In the genomic region with DNA sequence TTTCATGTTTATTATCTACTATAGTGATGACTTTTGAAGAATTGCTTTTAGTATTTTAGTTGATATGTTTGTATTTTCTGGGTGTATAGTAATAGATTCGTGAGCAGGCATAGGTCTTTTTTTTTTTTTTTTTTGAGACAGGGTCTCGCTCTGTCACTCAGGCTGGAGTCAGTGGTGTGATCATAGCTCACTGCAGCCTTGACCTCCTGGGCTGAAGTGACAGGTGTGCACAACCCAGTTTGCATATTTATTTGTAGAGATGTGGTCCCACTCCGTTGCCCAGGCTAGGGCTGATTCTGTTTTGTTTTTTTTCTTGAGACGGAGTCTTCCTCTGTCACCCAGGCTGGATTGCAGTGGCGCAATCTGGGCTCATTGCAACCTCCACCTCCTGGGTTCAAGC, we compare ENCODE assay signal across 15 cellular contexts. TPM values are rescaled to one million over a fixed set of nuclear protein-coding genes. Genes with fewer than 3 reads are reported as not detected.
DNase-seq lines count a peak whose midpoint lies in the region; ATAC-seq, FAIRE-seq and TF ChIP-seq lines count a peak whose summit lies in the region.
"Had no signal": no experiment of that assay in that cellular context is flagged by ENCODE, and none has a peak within 500 bp of the region (broad histone marks: within the 10 kb centered on the region; RNA-seq: fewer than 3 reads in every experiment).

No MANE protein-coding gene starts in this region.

- H3K9me3 ChIP-seq in GM12878 (replicated peaks; ENCODE audit: control insufficient read depth, insufficient read depth, low read length) (no peaks in the 10 kb centered on the region; the same call in 2 of the 3 replicates), upper lobe of left lung (no peaks in the 10 kb centered on the region)

- H3K4me3 ChIP-seq in GM12878, result no peak overlapping the region
- H3K4me3 ChIP-seq in upper lobe of left lung, result no peak overlapping the region
- H3K4me3 ChIP-seq: SK-N-MC had no signal

- no peak overlapping the region for H3K9ac ChIP-seq in GM12878 (ENCODE audit: control insufficient read depth, insufficient read depth, low read length)

- no peaks in the 10 kb centered on the region; the same call in 1 of the 2 replicates for H4K20me1 ChIP-seq in GM12878 (ENCODE audit: control insufficient read depth, insufficient read depth)

- H3K79me2 ChIP-seq in GM12878 (ENCODE audit: control insufficient read depth, insufficient read depth, low read length), result peaks cover 73% of the 10 kb centered on the region

- TF ChIP-seq CTCF in GM12878 (IDR thresholded peaks at IDR 0.05 in 2 of 3, conservative IDR thresholded peaks at IDR 0.05 in 1 of 3; ENCODE audit: control insufficient read depth in 2 of 3, extremely low read depth in 1 of 3, insufficient read depth in 1 of 3, low read depth in 3 of 3, low read length in 3 of 3) (no peak), upper lobe of left lung (IDR thresholded peaks at IDR 0.05) (no peak)

- H3K4me1 ChIP-seq in GM12878 (ENCODE audit: control insufficient read depth, insufficient read depth, low read length), result no peaks in the 10 kb centered on the region
- peaks cover 14 to 22% (median 19%) of the 10 kb centered on the region in 4 donors for H3K4me1 ChIP-seq in upper lobe of left lung

- SMC1A ChIA-PET in GM12878 (lab: Charles Lee; ENCODE audit: uncharacterized antibody, unreplicated experiment), result no interaction called here

- peak; percentile 49 for ATAC-seq in GM18519 (IDR thresholded peaks at IDR 0.05; ENCODE audit: low FRiP score, unreplicated experiment)
- peak; percentile 85 for ATAC-seq in GM21526 (IDR thresholded peaks at IDR 0.05; ENCODE audit: low FRiP score, unreplicated experiment)
- peak; percentile 66 for ATAC-seq in HG03025 (IDR thresholded peaks at IDR 0.05; ENCODE audit: low FRiP score, unreplicated experiment)
- peak; percentile 67 for ATAC-seq in GM12878
- ATAC-seq in upper lobe of left lung (ENCODE audit: low FRiP score in 2 of 2), result no peak

- in situ Hi-C loops in GM12878 (cut with MboI), result no loop called here

- DNase-seq in GM12878 (ENCODE audit: low read depth, low spot score), result no peak
- DNase-seq in upper lobe of left lung, result no peak
- DNase-seq in HuH-7 (ENCODE audit: low spot score), result no peak
- DNase-seq in central memory CD4-positive, alpha-beta T cell, result no peak
- no peak for DNase-seq in hippocampal formation (lab: John Stamatoyannopoulos, UW)
- DNase-seq: AML-193; NCI-H2029; stimulated activated CD4-positive, alpha-beta T cell treated with anti-CD3 and anti-CD28 coated beads, Interleukin-4, amount 100 ng/mL, for 1 hour; stimulated activated naive CD4-positive, alpha-beta T cell treated with Interleukin-2 at 50 U/mL for 16 hours had no signal

- no peak for FAIRE-seq in GM12878 (lab: Jason Lieb, UNC)
- FAIRE-seq: islet of Langerhans had no signal

- H3K27ac ChIP-seq in GM12878 (ENCODE audit: control insufficient read depth, insufficient read depth) (no peak overlapping the region), upper lobe of left lung (no peak overlapping the region)
- H3K27ac ChIP-seq: SK-N-MC, VCaP had no signal

- intact Hi-C loops in GM12878 (cut with micrococcal nuclease; ENCODE audit: unreplicated experiment), result no loop called here

- no peak overlapping the region for H2AFZ ChIP-seq in GM12878 (ENCODE audit: control insufficient read depth, low read depth, low read length)

- H3K4me2 ChIP-seq in GM12878 (ENCODE audit: control insufficient read depth, insufficient read depth), result no peak overlapping the region

- no peak for TF ChIP-seq RAD21 in GM12878 (IDR thresholded peaks at IDR 0.05; ENCODE audit: insufficient read depth, low read depth, low read length)

- H3K36me3 ChIP-seq in GM12878 (ENCODE audit: control insufficient read depth in 2 of 2, insufficient read depth in 2 of 2, low read length in 1 of 2) (peaks cover 0 to 11% of the 10 kb centered on the region in 2 experiments; a peak in 1 of 4 replicates), upper lobe of left lung (no peaks in the 10 kb centered on the region)

- BruUV-seq in GM12878 (replicated peaks; lab: Mats Ljungman, UMichigan), result no TSS peak

- TF ChIP-seq EP300 in GM12878 (IDR thresholded peaks at IDR 0.05; ENCODE audit: borderline replicate concordance in 1 of 2, control insufficient read depth in 1 of 2, low read depth in 2 of 2, low read length in 2 of 2), result no peak
- TF ChIP-seq EP300 in upper lobe of left lung (IDR thresholded peaks at IDR 0.05), result no peak

- WGBS in GM12878 (ENCODE audit: insufficient coverage, insufficient replicate concordance, low lambda C conversion rate, missing lambda C conversion rate), result 13% methylated on average over 4 of the region's 5 CpGs
- WGBS in upper lobe of left lung, 2 donors, result 91% methylated on average over 5 of the region's 5 CpGs

- CTCF ChIA-PET in GM12878 (lab: Yijun Ruan, JAX), result interaction anchor here (0.8 kb wide), 1 partner anchor 10 kb away, joined by 3 read pairs; no protein-coding TSS in a partner anchor

- RAD21 ChIA-PET in GM12878 (lab: Charles Lee; ENCODE audit: unreplicated experiment), result interaction anchor here (0.6 kb wide), 1 partner anchor 18 kb away, joined by 3 read pairs; no protein-coding TSS in a partner anchor

- H3K27me3 ChIP-seq in GM12878 (replicated peaks in 1 of 2; ENCODE audit: control insufficient read depth in 2 of 2, insufficient read depth in 2 of 2, low read length in 1 of 2) (no peaks in the 10 kb centered on the region), upper lobe of left lung (no peaks in the 10 kb centered on the region)

- no peak for TF ChIP-seq POLR2A in GM12878 (IDR thresholded peaks at IDR 0.05; ENCODE audit: low read depth, low read length)
- TF ChIP-seq POLR2A in upper lobe of left lung (IDR thresholded peaks at IDR 0.05), result no peak

- POLR2A ChIA-PET in GM12878 (lab: Charles Lee), result no interaction called here

TF ChIP-seq in GM12878, 131 proteins besides CTCF, POLR2A, EP300 and RAD21:
- TF ChIP-seq, protein P1, sequence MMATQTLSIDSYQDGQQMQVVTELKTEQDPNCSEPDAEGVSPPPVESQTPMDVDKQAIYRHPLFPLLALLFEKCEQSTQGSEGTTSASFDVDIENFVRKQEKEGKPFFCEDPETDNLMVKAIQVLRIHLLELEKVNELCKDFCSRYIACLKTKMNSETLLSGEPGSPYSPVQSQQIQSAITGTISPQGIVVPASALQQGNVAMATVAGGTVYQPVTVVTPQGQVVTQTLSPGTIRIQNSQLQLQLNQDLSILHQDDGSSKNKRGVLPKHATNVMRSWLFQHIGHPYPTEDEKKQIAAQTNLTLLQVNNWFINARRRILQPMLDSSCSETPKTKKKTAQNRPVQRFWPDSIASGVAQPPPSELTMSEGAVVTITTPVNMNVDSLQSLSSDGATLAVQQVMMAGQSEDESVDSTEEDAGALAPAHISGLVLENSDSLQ (IDR thresholded peaks at IDR 0.05), result peak; percentile 69
- TF ChIP-seq POU2F2 (IDR thresholded peaks at IDR 0.05; ENCODE audit: borderline replicate concordance, low read depth, low read length) (0 out of 3 replicates have a peak, but pooled peaks have one; percentile 26), RBBP5 (conservative IDR thresholded peaks at IDR 0.05) (no peak)
TF ChIP-seq in GM12878: peak in this region for 2.

RNA-seq across cellular contexts. Expression of a gene that starts 11.9 kb away (rescaled TPM):
- total RNA-seq in GM12878 (2013; cell fraction: nucleolus; rRNA removed), result 282 and 300 TPM in 2 replicates
- total RNA-seq in GM12878 (2014; rRNA removed) (48.8 and 56.3 TPM in 2 replicates), GM12878 (2014; rRNA removed; fragmentation: Illumina TruSeq; extraction: Trizol) (91.1 and 94.6 TPM in 2 replicates), GM12878 (2021) (55.3 and 65.1 TPM in 2 replicates), upper lobe of left lung (100 to 1,000 TPM in 1 of 6 donors, 10 to 100 TPM in 5; 21.0 to 111 (median 58.2) TPM)
- 16.8 TPM for polyA plus RNA-seq in GM12878 (2011; ENCODE audit: low read depth)
- polyA plus RNA-seq in GM12878 (2011; rRNA removed) (50.0 and 71.4 TPM in 2 replicates), GM12878 (2014; fragmentation: Illumina TruSeq; extraction: Trizol) (61.7 and 84.5 TPM in 2 replicates), GM12878 (2014; fragmentation: Nextera tagmentation; extraction: Ambion mirVana) (10 to 100 TPM in 1 of 2 experiments, 1 to 10 TPM in 1; 9.5 to 11.5 TPM), GM12878 (2014; rRNA removed) (47.5 and 51.0 TPM in 2 replicates), GM12878 (2016; fragmentation: Nextera tagmentation; extraction: Ambion mirVana) (10 to 100 TPM; 20.7 to 35.3 TPM)
- polyA plus RNA-seq in GM12878 (2011; cell fraction: cytosol; rRNA removed), result 17.7 and 18.8 TPM in 2 replicates
- polyA plus RNA-seq in GM12878 (2011; cell fraction: nucleus; rRNA removed), result 27.4 and 30.7 TPM in 2 replicates
- 32.8 and 35.2 TPM in 2 replicates for polyA plus RNA-seq in GM12878 (2012)
- 80.4 and 113 TPM in 2 replicates for polyA minus RNA-seq in GM12878 (2011; rRNA and poly(A)+ RNA removed)
- 45.2 and 50.1 TPM in 2 replicates for polyA minus RNA-seq in GM12878 (2011; cell fraction: cytosol; rRNA and poly(A)+ RNA removed)
- polyA minus RNA-seq in GM12878 (2011; cell fraction: nucleus; rRNA and poly(A)+ RNA removed), result 111 and 133 TPM in 2 replicates

Comparison
In these comparisons a context has a peak if more than half of its experiments do, and no peak if none do; other contexts are left out.
1. ATAC-seq: peak in GM18519 (single experiment), GM21526 (single experiment), HG03025 (single experiment) and GM12878 (single experiment); none in upper lobe of left lung (0 of 2).